Comparison of ENCODE assay signal across 15 cellular contexts in the genomic region with DNA sequence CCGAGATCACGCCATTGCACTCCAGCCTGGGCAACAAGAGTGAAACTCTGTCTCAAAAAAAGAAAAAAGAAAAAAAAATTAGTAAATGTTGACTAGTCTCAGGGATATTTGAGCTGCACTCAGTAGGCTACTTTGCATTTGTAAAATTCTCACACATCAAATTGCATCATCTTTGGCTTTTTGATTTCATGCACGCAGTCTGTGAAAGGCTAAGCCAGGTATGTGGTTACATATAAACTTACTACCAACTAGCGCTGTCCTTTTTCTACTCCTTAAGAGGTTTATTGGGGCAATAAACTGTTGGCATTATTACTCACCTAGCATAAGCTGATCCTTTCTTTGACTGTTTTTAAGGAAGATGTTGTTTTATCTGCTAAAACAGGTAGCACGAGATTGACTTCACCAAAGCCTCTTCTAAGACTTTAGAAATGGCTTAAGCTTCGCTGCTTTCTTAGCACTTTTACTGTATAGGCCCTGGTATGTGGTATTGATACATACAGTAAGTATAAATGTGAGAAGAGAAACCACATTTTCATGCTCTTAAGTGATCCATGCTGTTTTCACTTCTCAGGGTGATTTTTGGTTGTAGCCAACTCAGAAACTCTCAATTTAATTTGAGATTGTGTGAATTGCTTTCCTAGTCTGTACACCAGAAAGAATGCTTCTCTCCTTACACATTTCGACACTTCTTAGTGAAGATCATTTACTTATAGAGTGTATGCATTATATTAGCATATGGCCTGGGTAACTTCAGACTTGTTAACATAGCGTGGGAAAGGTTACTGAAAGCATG.
A peak's percentile ranks its signal among the peaks of the same experiment; 100 is the strongest.
DNase-seq lines count a peak whose midpoint lies in the region; ATAC-seq, FAIRE-seq and TF ChIP-seq lines count a peak whose summit lies in the region.
"Had no signal": no experiment of that assay in that cellular context is flagged by ENCODE, and none has a peak within 500 bp of the region (broad histone marks: within the 10 kb centered on the region; RNA-seq: fewer than 3 reads in every experiment).

No MANE protein-coding gene starts in this region.

- H3K36me3 Mint-ChIP-seq in glutamatergic neuron (ENCODE audit: unreplicated experiment) = no peaks in the 10 kb centered on the region
- H3K36me3 Mint-ChIP-seq: activated naive CD8-positive, alpha-beta T cell treated with anti-CD3 and anti-CD28 coated beads, Interleukin-2, amount 10 ng/mL, durations not matched to agents 7 days and 5 days had no signal

- H3K4me3 ChIP-seq in gastroesophageal sphincter = no peak overlapping the region
- H3K4me3 ChIP-seq: esophagus muscularis mucosa, spleen had no signal

- no peak overlapping the region for H3K4me3 Mint-ChIP-seq in glutamatergic neuron (ENCODE audit: unreplicated experiment)
- H3K4me3 Mint-ChIP-seq: activated naive CD8-positive, alpha-beta T cell treated with anti-CD3 and anti-CD28 coated beads, Interleukin-2, amount 10 ng/mL, durations not matched to agents 7 days and 5 days had no signal

- H3K9me3 Mint-ChIP-seq in glutamatergic neuron (ENCODE audit: unreplicated experiment) = no peaks in the 10 kb centered on the region
- H3K9me3 Mint-ChIP-seq: activated naive CD8-positive, alpha-beta T cell treated with anti-CD3 and anti-CD28 coated beads, Interleukin-2, amount 10 ng/mL, durations not matched to agents 7 days and 5 days had no signal

- no peaks in the 10 kb centered on the region for H3K27me3 ChIP-seq in gastroesophageal sphincter
- H3K27me3 ChIP-seq: esophagus muscularis mucosa, neutrophil, spleen had no signal

- H3K36me3 ChIP-seq in gastroesophageal sphincter = no peaks in the 10 kb centered on the region
- H3K36me3 ChIP-seq: esophagus muscularis mucosa, neutrophil, spleen had no signal

- no peaks in the 10 kb centered on the region for H3K4me1 ChIP-seq in gastroesophageal sphincter
- H3K4me1 ChIP-seq: esophagus muscularis mucosa, spleen had no signal

- peaks cover 0 to 4% (median 0%) of the 10 kb centered on the region in 3 donors for H3K9me3 ChIP-seq in gastroesophageal sphincter
- H3K9me3 ChIP-seq: esophagus muscularis mucosa, neutrophil had no signal

- H3K4me1 Mint-ChIP-seq in glutamatergic neuron (ENCODE audit: low read depth, unreplicated experiment) = peaks cover 6% of the 10 kb centered on the region
- H3K4me1 Mint-ChIP-seq: activated naive CD8-positive, alpha-beta T cell treated with anti-CD3 and anti-CD28 coated beads, Interleukin-2, amount 10 ng/mL, durations not matched to agents 7 days and 5 days had no signal

- FAIRE-seq in D721Med (lab: Jason Lieb, UNC) (peak; percentile 38), GM19239 (lab: Jason Lieb, UNC) (peak; percentile 14)
- FAIRE-seq: A204.1 had no signal

- H3K27ac Mint-ChIP-seq in glutamatergic neuron (ENCODE audit: unreplicated experiment) = no peak overlapping the region
- H3K27ac Mint-ChIP-seq: activated naive CD8-positive, alpha-beta T cell treated with anti-CD3 and anti-CD28 coated beads, Interleukin-2, amount 10 ng/mL, durations not matched to agents 7 days and 5 days had no signal

- no peak for TF ChIP-seq POLR2A in gastroesophageal sphincter (IDR thresholded peaks at IDR 0.05)

- no peak for TF ChIP-seq CTCF in D721Med (IDR thresholded peaks at IDR 0.05; ENCODE audit: insufficient read depth, missing control alignments)
- no peak for TF ChIP-seq CTCF in gastroesophageal sphincter (IDR thresholded peaks at IDR 0.05)
- no peak for TF ChIP-seq CTCF in glutamatergic neuron (IDR thresholded peaks at IDR 0.05; ENCODE audit: partially characterized antibody, unreplicated experiment)

- 90 to 93% methylated on average over 6 to 8 of the region's 8 CpGs for WGBS in gastroesophageal sphincter (ENCODE audit: low coverage in 1 of 2), 2 donors

- DNase-seq in D721Med (ENCODE audit: insufficient read length, low spot score) = no peak
- no peak for DNase-seq in GM19239 (ENCODE audit: insufficient read length, low spot score)
- no peak for DNase-seq in foreskin melanocyte
- DNase-seq in activated CD4-positive, alpha-beta T cell treated with anti-CD3 and anti-CD28 coated beads, Interleukin-2, amount 50 U/mL, for 1 hour = no peak
- no peak for DNase-seq in glutamatergic neuron
- DNase-seq: activated naive CD8-positive, alpha-beta T cell treated with anti-CD3 and anti-CD28 coated beads, Interleukin-2, amount 10 ng/mL, durations not matched to agents 7 days and 5 days; NCI-H524 treated with DMSO at 0.1 percent for 48 hours; spleen; T1000 had no signal

- H3K27ac ChIP-seq in gastroesophageal sphincter = no peak overlapping the region
- H3K27ac ChIP-seq: esophagus muscularis mucosa, neutrophil, spleen had no signal

- no peak for TF ChIP-seq EP300 in gastroesophageal sphincter (IDR thresholded peaks at IDR 0.05)

- H3K27me3 Mint-ChIP-seq in glutamatergic neuron (ENCODE audit: unreplicated experiment) = peaks cover 2% of the 10 kb centered on the region

- peak; percentile 86 for ATAC-seq in HG02610 (IDR thresholded peaks at IDR 0.05; ENCODE audit: unreplicated experiment)
- ATAC-seq in HG03457 (IDR thresholded peaks at IDR 0.05; ENCODE audit: unreplicated experiment) = peak; percentile 70
- no peak for ATAC-seq in gastroesophageal sphincter
